11 cellular contexts compared by ENCODE assay signal in genomic region chr1:246647513-246647912, GRCh38.
DNase-seq lines count a peak whose midpoint lies in the region; ATAC-seq and TF ChIP-seq lines count a peak whose summit lies in the region.
"Had no signal": no experiment of that assay in that cellular context is flagged by ENCODE, and none has a peak within 500 bp of the region (broad histone marks: within the 10 kb centered on the region; RNA-seq: fewer than 3 reads in every experiment).

No MANE protein-coding gene starts in this region.

- H3K9me3 ChIP-seq in IMR-90 (ENCODE audit: control insufficient read depth, insufficient read depth, low read length) = no peaks in the 10 kb centered on the region
- no peaks in the 10 kb centered on the region for H3K9me3 ChIP-seq in mammary epithelial cell (replicated peaks; ENCODE audit: insufficient read depth, low read length)
- no peaks in the 10 kb centered on the region for H3K9me3 ChIP-seq in right atrium auricular region
- H3K9me3 ChIP-seq in skeletal muscle tissue (ENCODE audit: control insufficient read depth in 3 of 3, low read length in 3 of 3) = no peaks in the 10 kb centered on the region
- H3K9me3 ChIP-seq in mucosa of descending colon = no peaks in the 10 kb centered on the region

- no peak overlapping the region for H3K23ac ChIP-seq in IMR-90 (ENCODE audit: low read depth, low read length)

- peaks cover 19 to 41% of the 10 kb centered on the region in 2 experiments; a peak in 3 of 4 replicates for H3K79me1 ChIP-seq in IMR-90 (ENCODE audit: low read depth in 1 of 2, low read length in 2 of 2)

- H2BK5ac ChIP-seq in IMR-90 (ENCODE audit: low read depth, low read length, poor library complexity, severe bottlenecking) = no peak overlapping the region

- peak overlapping the region; percentile 46 to 62; a peak in 2 of 4 replicates for H4K8ac ChIP-seq in IMR-90 (ENCODE audit: low read depth in 2 of 2, low read length in 2 of 2)

- H3K4me3 ChIP-seq in IMR-90 (ENCODE audit: insufficient read depth, low read depth, low read length) = no peak overlapping the region
- no peak overlapping the region for H3K4me3 ChIP-seq in mammary epithelial cell (replicated peaks in 1 of 3; ENCODE audit: insufficient read depth in 1 of 3, low read depth in 2 of 3, low read length in 3 of 3)
- peak overlapping the region; percentile 7 to 34 for H3K4me3 ChIP-seq in right atrium auricular region
- H3K4me3 ChIP-seq in skeletal muscle tissue (ENCODE audit: low read length in 3 of 3) = peak overlapping the region; percentile 1 to 69 (median 44)
- H3K4me3 ChIP-seq in mucosa of descending colon = no peak overlapping the region
- H3K4me3 ChIP-seq: hepatocyte, lung had no signal

- H4K20me1 ChIP-seq in IMR-90 (ENCODE audit: insufficient read depth, low read length) (no peaks in the 10 kb centered on the region), mammary epithelial cell (ENCODE audit: insufficient read depth, low read length) (no peaks in the 10 kb centered on the region)

- H3K9me1 ChIP-seq in IMR-90 (ENCODE audit: insufficient read depth, low read length) = no peaks in the 10 kb centered on the region; the same call in 1 of the 2 replicates

- H4K5ac ChIP-seq in IMR-90 (ENCODE audit: low read depth, low read length) = peak overlapping the region; percentile 19; the same call in 1 of the 2 replicates

- TF ChIP-seq POLR2A in IMR-90 (IDR thresholded peaks at IDR 0.05; ENCODE audit: low read depth, low read length) = no peak

- H3K27me3 ChIP-seq in IMR-90 (ENCODE audit: control insufficient read depth, insufficient read depth, low read length) = no peaks in the 10 kb centered on the region
- H3K27me3 ChIP-seq in mammary epithelial cell (ENCODE audit: insufficient read depth, low read length) = no peaks in the 10 kb centered on the region
- no peaks in the 10 kb centered on the region for H3K27me3 ChIP-seq in right atrium auricular region
- no peaks in the 10 kb centered on the region for H3K27me3 ChIP-seq in skeletal muscle tissue (ENCODE audit: control insufficient read depth in 3 of 3, insufficient read depth in 3 of 3, low read length in 3 of 3)
- H3K27me3 ChIP-seq: hepatocyte had no signal

- H2AFZ ChIP-seq in IMR-90 (replicated peaks; ENCODE audit: low read length, poor library complexity) (peak overlapping the region; percentile 85), mammary epithelial cell (ENCODE audit: low read depth, low read length) (no peak overlapping the region)
- H2AFZ ChIP-seq: hepatocyte had no signal

- peaks cover 4 to 11% of the 10 kb centered on the region in 2 donors for H3K4me1 Mint-ChIP-seq in effector memory CD8-positive, alpha-beta T cell (ENCODE audit: low read depth in 2 of 2)

- H3K36me3 Mint-ChIP-seq in effector memory CD8-positive, alpha-beta T cell (ENCODE audit: insufficient read depth) = peaks cover 56% of the 10 kb centered on the region

- CTCF ChIA-PET in IMR-90 (lab: Yijun Ruan, JAX) = interaction anchor here (0.7 to 1.9 kb wide), 5 partner anchors 19 to 85 kb away, joined by 3 to 6 read pairs (median 3); no protein-coding TSS in a partner anchor
- CTCF ChIA-PET in mammary epithelial cell (lab: Charles Lee; ENCODE audit: low non-redundant PET) = no interaction called here

- intact Hi-C loops in IMR-90 (cut with micrococcal nuclease) = loop anchor here (2.0 to 5.0 kb wide), 2 partner anchors 40 to 107 kb away; no protein-coding TSS in a partner anchor
- intact Hi-C loops in mammary epithelial cell (cut with micrococcal nuclease) = no loop called here
- intact Hi-C loops in mucosa of descending colon (cut with DNase I, micrococcal nuclease) = no loop called here

- H3K36me3 ChIP-seq in IMR-90 (ENCODE audit: control insufficient read depth, insufficient read depth, low read length) = peaks cover 16% of the 10 kb centered on the region
- peaks cover 3% of the 10 kb centered on the region for H3K36me3 ChIP-seq in mammary epithelial cell (ENCODE audit: insufficient read depth, low read length)
- peaks cover 28% of the 10 kb centered on the region for H3K36me3 ChIP-seq in right atrium auricular region
- peaks cover 14 to 26% (median 15%) of the 10 kb centered on the region in 3 donors for H3K36me3 ChIP-seq in skeletal muscle tissue (ENCODE audit: control insufficient read depth in 3 of 3, insufficient read depth in 3 of 3, low read length in 3 of 3)
- no peaks in the 10 kb centered on the region for H3K36me3 ChIP-seq in mucosa of descending colon (ENCODE audit: low read depth)

- dilution Hi-C loops in IMR-90 (cut with HindIII; ENCODE audit: low sequenced_read_pairs, unreplicated experiment) = no loop called here
- dilution Hi-C loops in mammary epithelial cell (cut with HindIII; ENCODE audit: low sequenced_read_pairs) = no loop called here

- no peaks in the 10 kb centered on the region for H3K27me3 Mint-ChIP-seq in effector memory CD8-positive, alpha-beta T cell
- H3K27me3 Mint-ChIP-seq: activated naive CD4-positive, alpha-beta T cell treated with anti-CD3 and anti-CD28 coated beads, Interleukin-2, amount 50 U/mL, for 24 hours had no signal

- H2BK120ac ChIP-seq in IMR-90 (ENCODE audit: low read depth, low read length) = no peak overlapping the region

- peak overlapping the region; percentile 37; the same call in 1 of the 2 replicates for H4K91ac ChIP-seq in IMR-90 (ENCODE audit: insufficient read depth, low read depth, low read length)

- 0 out of 2 replicates have a peak overlapping the region, but pooled peaks have one; percentile 2 for H2AK5ac ChIP-seq in IMR-90 (ENCODE audit: low read depth, low read length)

- BruUV-seq in IMR-90 (replicated peaks; lab: Mats Ljungman, UMichigan) = no TSS peak
- TSS peak; percentile 24 for BruUV-seq in mammary epithelial cell (replicated peaks; lab: Mats Ljungman, UMichigan)

- 62% methylated on average over 2 of the region's 8 CpGs; no CpG with 5 or more reads in 1 of the 2 experiments for WGBS in IMR-90 (ENCODE audit: extremely low coverage in 2 of 2, insufficient read length in 1 of 2), 2 experiments
- 90% methylated on average over 6 of the region's 8 CpGs for WGBS in mammary epithelial cell (ENCODE audit: low coverage, missing lambda C conversion rate)

- ATAC-seq in IMR-90 (ENCODE audit: low read depth) = peak; percentile 85
- no peak for ATAC-seq in effector memory CD8-positive, alpha-beta T cell (replicated peaks)
- ATAC-seq in mucosa of descending colon = no peak

- in situ Hi-C loops in IMR-90 (cut with MboI; ENCODE audit: low sequenced_read_pairs) = no loop called here
- in situ Hi-C loops in mammary epithelial cell (cut with MboI; ENCODE audit: low sequenced_read_pairs in 2 of 2) = no loop called here

- no peak overlapping the region for H3K56ac ChIP-seq in IMR-90 (ENCODE audit: extremely low read depth, insufficient read depth, low read length)

- H2BK20ac ChIP-seq in IMR-90 (ENCODE audit: low read depth, low read length) = peak overlapping the region; percentile 0; the same call in 1 of the 2 replicates

- TF ChIP-seq CTCF in IMR-90 (conservative IDR thresholded peaks at IDR 0.05; ENCODE audit: low read depth, low read length) (no peak), mammary epithelial cell (conservative IDR thresholded peaks at IDR 0.05 in 1 of 2, IDR thresholded peaks at IDR 0.05 in 1 of 2; ENCODE audit: extremely low read depth in 1 of 2, insufficient read depth in 1 of 2, low read depth in 1 of 2, low read length in 2 of 2) (no peak), right atrium auricular region (IDR thresholded peaks at IDR 0.05) (no peak), mucosa of descending colon (IDR thresholded peaks at IDR 0.05) (no peak)

- peak overlapping the region in 1 of 2 donors; percentile 4 for H3K27ac Mint-ChIP-seq in effector memory CD8-positive, alpha-beta T cell
- H3K27ac Mint-ChIP-seq: activated naive CD4-positive, alpha-beta T cell treated with anti-CD3 and anti-CD28 coated beads, Interleukin-2, amount 50 U/mL, for 24 hours had no signal

- DNase-seq in IMR-90 (peak; percentile 60), mammary epithelial cell (no peak), right atrium auricular region (ENCODE audit: low spot score) (no peak), mucosa of descending colon (no peak), GM19238 (ENCODE audit: insufficient read length, low spot score) (no peak)
- DNase-seq in effector memory CD8-positive, alpha-beta T cell = no peak
- DNase-seq: T1000 had no signal

- TF ChIP-seq RAD21 in IMR-90 (IDR thresholded peaks at IDR 0.05; ENCODE audit: low read length) = no peak

- no peaks in the 10 kb centered on the region for H3K79me2 ChIP-seq in mammary epithelial cell (ENCODE audit: insufficient read depth, low read length)
- H3K79me2 ChIP-seq: hepatocyte had no signal

- no peak overlapping the region for H3K9ac ChIP-seq in IMR-90 (ENCODE audit: low read depth, low read length)
- H3K9ac ChIP-seq in mammary epithelial cell (ENCODE audit: insufficient read depth, low read length) = no peak overlapping the region
- peak overlapping the region in 2 of 3 donors; percentile 15 to 26 for H3K9ac ChIP-seq in skeletal muscle tissue (ENCODE audit: low read depth in 1 of 3, low read length in 3 of 3)

- POLR2A ChIA-PET in IMR-90 (lab: Charles Lee; ENCODE audit: unreplicated experiment) = no interaction called here

- peaks cover 2 to 5% of the 10 kb centered on the region in 2 donors for H3K9me3 Mint-ChIP-seq in effector memory CD8-positive, alpha-beta T cell
- H3K9me3 Mint-ChIP-seq: activated naive CD4-positive, alpha-beta T cell treated with anti-CD3 and anti-CD28 coated beads, Interleukin-2, amount 50 U/mL, for 24 hours had no signal

- no peak overlapping the region for H3K4me3 Mint-ChIP-seq in effector memory CD8-positive, alpha-beta T cell
- H3K4me3 Mint-ChIP-seq: activated naive CD4-positive, alpha-beta T cell treated with anti-CD3 and anti-CD28 coated beads, Interleukin-2, amount 50 U/mL, for 24 hours had no signal

- H3K4ac ChIP-seq in IMR-90 (ENCODE audit: low read depth, low read length) = peak overlapping the region; percentile 64

- H3K18ac ChIP-seq in IMR-90 (ENCODE audit: low read depth, low read length) = no peak overlapping the region

- H3K27ac ChIP-seq in IMR-90 (ENCODE audit: insufficient read depth, low read length) = peak overlapping the region; percentile 0; the same call in 1 of the 2 replicates
- H3K27ac ChIP-seq in mammary epithelial cell (ENCODE audit: insufficient read depth, low read depth, low read length) = no peak overlapping the region
- H3K27ac ChIP-seq in right atrium auricular region = peak overlapping the region; percentile 68 to 70
- H3K27ac ChIP-seq in skeletal muscle tissue (ENCODE audit: low read depth, low read length) = peak overlapping the region; percentile 43
- H3K27ac ChIP-seq: hepatocyte had no signal

- H2AK9ac ChIP-seq in IMR-90 (replicated peaks; ENCODE audit: low read depth, low read length, poor library complexity) = peak overlapping the region; percentile 0

- H3K4me2 ChIP-seq in IMR-90 (ENCODE audit: low read depth, low read length) = peak overlapping the region; percentile 6; the same call in 1 of the 2 replicates
- no peak overlapping the region for H3K4me2 ChIP-seq in mammary epithelial cell (ENCODE audit: insufficient read depth, low read depth, low read length)
- H3K4me2 ChIP-seq: hepatocyte had no signal

- H3K14ac ChIP-seq in IMR-90 (replicated peaks; ENCODE audit: low read depth, low read length) = 0 out of 2 replicates have a peak overlapping the region, but pooled peaks have one; percentile 22

- H3K4me1 ChIP-seq in IMR-90 (ENCODE audit: control insufficient read depth, insufficient read depth, low read length) (peaks cover 4% of the 10 kb centered on the region), mammary epithelial cell (ENCODE audit: insufficient read depth, low read length) (no peaks in the 10 kb centered on the region), right atrium auricular region (peaks cover 0 to 9% of the 10 kb centered on the region in 2 donors), skeletal muscle tissue (ENCODE audit: control insufficient read depth in 3 of 3, insufficient read depth in 3 of 3, low read length in 3 of 3) (peaks cover 28 to 31% (median 28%) of the 10 kb centered on the region in 3 donors), mucosa of descending colon (ENCODE audit: low read depth) (no peaks in the 10 kb centered on the region)

- no peak overlapping the region for H2BK15ac ChIP-seq in IMR-90 (ENCODE audit: low read depth, low read length)

Comparison
In these comparisons a context has a peak if more than half of its experiments do, and no peak if none do; other contexts are left out.
1. H3K4me3 ChIP-seq: peak in right atrium auricular region (2 of 2) and skeletal muscle tissue (3 of 3); none in IMR-90 (single experiment), mammary epithelial cell (0 of 3) and mucosa of descending colon (single experiment).
2. H3K9ac ChIP-seq: peak in skeletal muscle tissue (2 of 3); none in IMR-90 (single experiment) and mammary epithelial cell (single experiment).